22 cellular contexts compared by ENCODE assay signal in the genomic region with DNA sequence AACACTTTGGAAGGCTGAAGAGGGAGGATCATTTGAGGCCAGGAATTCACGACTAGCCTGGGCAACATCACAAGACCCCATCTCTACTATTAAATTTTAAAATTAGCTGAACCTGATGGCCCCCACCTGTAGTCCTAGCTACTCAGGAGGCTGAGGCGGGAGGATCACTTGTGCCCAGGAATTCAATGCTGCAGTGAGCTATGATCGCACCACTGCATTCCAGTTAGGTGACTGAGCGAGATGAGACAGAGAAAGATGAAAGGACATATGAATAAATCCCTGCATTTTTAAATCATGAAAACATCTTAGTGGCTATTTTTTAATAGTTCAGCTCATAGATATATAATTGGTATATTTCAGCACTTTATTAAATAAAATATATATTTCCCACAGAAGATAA.
"Had no signal": no experiment of that assay in that cellular context is flagged by ENCODE, and none has a peak within 500 bp of the region (broad histone marks: within the 10 kb centered on the region; RNA-seq: fewer than 3 reads in every experiment).

No MANE protein-coding gene starts in this region.

- H3K4me1 Mint-ChIP-seq: activated CD4-positive, alpha-beta T cell treated with anti-CD3 and anti-CD28 coated beads for 36 hours; activated naive CD8-positive, alpha-beta T cell treated with anti-CD3 and anti-CD28 coated beads for 36 hours; stimulated activated memory B cell treated with anti-CD40 and anti-IgM and Interleukin-4, amounts not matched to agents 10 μg/mL and 1 μg/mL and 100 μg/mL, for 72 hours had no signal

- H3K27me3 ChIP-seq: sigmoid colon, spleen had no signal

- ATAC-seq: activated CD4-positive, alpha-beta T cell treated with anti-CD3 and anti-CD28 coated beads for 36 hours; effector memory CD8-positive, alpha-beta T cell; left lobe of liver; stimulated activated memory B cell treated with anti-CD40 and anti-IgM and Interleukin-4, amounts not matched to agents 10 μg/mL and 1 μg/mL and 100 μg/mL, for 72 hours had no signal

- H3K36me3 ChIP-seq: sigmoid colon, spleen had no signal

- H3K36me3 Mint-ChIP-seq: activated naive CD8-positive, alpha-beta T cell treated with anti-CD3 and anti-CD28 coated beads for 36 hours; stimulated activated memory B cell treated with anti-CD40 and anti-IgM and Interleukin-4, amounts not matched to agents 10 μg/mL and 1 μg/mL and 100 μg/mL, for 72 hours had no signal

- H3K4me3 ChIP-seq: lung, sigmoid colon, spleen had no signal

- H3K9me3 Mint-ChIP-seq: activated naive CD8-positive, alpha-beta T cell treated with anti-CD3 and anti-CD28 coated beads for 36 hours; activated T-helper 1 cell treated with anti-CD3 and anti-CD28 coated beads, Interleukin-12 subunit alpha, Interleukin-12 subunit beta, Interleukin-2, Interleukin-4 antibody, amounts not matched to agents 30 ng/mL and 10 ng/mL and 1 ng/mL, durations not matched to agents 14 hours and 24 hours and 36 hours; effector memory CD8-positive, alpha-beta T cell; nephron; stimulated activated memory B cell treated with anti-CD40 and anti-IgM and Interleukin-4, amounts not matched to agents 10 μg/mL and 1 μg/mL and 100 μg/mL, for 72 hours had no signal

- H3K4me3 Mint-ChIP-seq: activated CD4-positive, alpha-beta T cell treated with anti-CD3 and anti-CD28 coated beads for 36 hours; activated naive CD8-positive, alpha-beta T cell treated with anti-CD3 and anti-CD28 coated beads for 36 hours; activated T-helper 1 cell treated with anti-CD3 and anti-CD28 coated beads, Interleukin-12 subunit alpha, Interleukin-12 subunit beta, Interleukin-2, Interleukin-4 antibody, amounts not matched to agents 30 ng/mL and 10 ng/mL and 1 ng/mL, durations not matched to agents 14 hours and 24 hours and 36 hours; effector memory CD8-positive, alpha-beta T cell; nephron; stimulated activated memory B cell treated with anti-CD40 and anti-IgM and Interleukin-4, amounts not matched to agents 10 μg/mL and 1 μg/mL and 100 μg/mL, for 72 hours had no signal

- H3K27ac Mint-ChIP-seq: activated CD4-positive, alpha-beta T cell treated with anti-CD3 and anti-CD28 coated beads for 36 hours; activated naive CD8-positive, alpha-beta T cell treated with anti-CD3 and anti-CD28 coated beads for 36 hours; activated T-helper 1 cell treated with anti-CD3 and anti-CD28 coated beads, Interleukin-12 subunit alpha, Interleukin-12 subunit beta, Interleukin-2, Interleukin-4 antibody, amounts not matched to agents 30 ng/mL and 10 ng/mL and 1 ng/mL, durations not matched to agents 14 hours and 24 hours and 36 hours; effector memory CD8-positive, alpha-beta T cell; nephron; stimulated activated memory B cell treated with anti-CD40 and anti-IgM and Interleukin-4, amounts not matched to agents 10 μg/mL and 1 μg/mL and 100 μg/mL, for 72 hours had no signal

- H3K27me3 Mint-ChIP-seq: stimulated activated memory B cell treated with anti-CD40 and anti-IgM and Interleukin-4, amounts not matched to agents 10 μg/mL and 1 μg/mL and 100 μg/mL, for 72 hours had no signal

- H3K27ac ChIP-seq: parathyroid adenoma, sigmoid colon, spleen had no signal

- DNase-seq: activated CD4-positive, alpha-beta T cell treated with anti-CD3 and anti-CD28 coated beads for 36 hours; activated CD4-positive, alpha-beta T cell treated with anti-CD3 and anti-CD28 coated beads, Interleukin-2, amount 50 U/mL, for 48 hours; activated gamma-delta T cell treated with Interleukin-2 at 50 U/mL for 16 hours; activated naive CD8-positive, alpha-beta T cell treated with anti-CD3 and anti-CD28 coated beads for 36 hours; activated T-cell treated with anti-CD3 and anti-CD28 coated beads for 4 hours; amygdala; caudate nucleus; effector memory CD8-positive, alpha-beta T cell; foreskin fibroblast; glutamatergic neuron; hippocampal formation; islet precursor cell; midbrain; sigmoid colon; spleen; stimulated activated CD4-positive, alpha-beta T cell treated with anti-CD3 and anti-CD28 coated beads, Interleukin-4, amount 100 ng/mL, for 4 hours had no signal
